Comparison of ENCODE assay signal across 20 cellular contexts in the genomic region with DNA sequence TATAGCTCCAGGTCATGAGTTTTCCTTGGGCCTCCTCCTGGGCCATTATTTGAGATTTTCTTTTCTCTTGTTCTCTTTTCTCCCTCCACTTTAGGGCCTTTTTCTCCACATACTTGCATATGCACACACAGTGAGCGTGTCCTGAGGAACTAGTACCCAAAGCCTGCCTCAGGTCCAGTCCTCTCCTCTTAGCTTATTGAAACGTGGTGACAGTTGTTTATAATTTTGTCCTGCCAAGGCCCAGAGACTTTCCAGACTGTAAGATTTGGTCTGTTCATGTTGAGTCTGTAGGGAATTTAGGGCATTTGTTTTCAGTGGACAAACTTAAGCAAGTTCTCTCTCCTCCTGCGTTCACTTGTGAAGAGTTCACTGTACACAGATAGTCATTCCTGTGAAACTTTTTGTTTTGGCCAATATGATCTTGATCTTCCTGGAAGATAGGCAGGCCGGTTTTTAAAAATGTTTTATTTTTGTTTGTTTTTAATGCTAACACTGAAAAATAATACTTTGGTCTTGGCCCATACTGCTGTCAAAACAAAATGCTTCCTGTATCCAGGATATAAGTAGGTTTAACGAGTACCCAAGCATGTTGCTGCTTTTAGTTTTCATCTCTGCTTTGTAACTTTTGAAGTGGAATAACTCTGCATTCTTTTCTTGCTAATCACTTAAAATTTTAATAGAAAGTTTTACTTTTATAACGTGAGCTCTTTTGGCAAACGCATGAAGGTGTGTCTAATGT. TPM values are rescaled to one million over a fixed set of nuclear protein-coding genes. Genes with fewer than 3 reads are reported as not detected.
A peak's percentile ranks its signal among the peaks of the same experiment; 100 is the strongest.
DNase-seq lines count a peak whose midpoint lies in the region; ATAC-seq and TF ChIP-seq lines count a peak whose summit lies in the region.
"Had no signal": no experiment of that assay in that cellular context is flagged by ENCODE, and none has a peak within 500 bp of the region (broad histone marks: within the 10 kb centered on the region; RNA-seq: fewer than 3 reads in every experiment).

No MANE protein-coding gene starts in this region.

- POLR2A ChIA-PET in HCT116 (lab: Charles Lee) = no interaction called here
- POLR2A ChIA-PET in naive thymus-derived CD4-positive, alpha-beta T cell (lab: Charles Lee) = interaction anchor here (0.7 kb wide), 1 partner anchor 1014 kb away, joined by 3 read pairs; no protein-coding TSS in a partner anchor

- TF ChIP-seq CTCF in HCT116 (IDR thresholded peaks at IDR 0.05 in 2 of 3, conservative IDR thresholded peaks at IDR 0.05 in 1 of 3; ENCODE audit: borderline replicate concordance in 1 of 3, insufficient read depth in 1 of 3, low read depth in 2 of 3, low read length in 2 of 3) = no peak
- no peak for TF ChIP-seq CTCF in stomach (IDR thresholded peaks at IDR 0.05)
- no peak for TF ChIP-seq CTCF in dorsolateral prefrontal cortex (IDR thresholded peaks at IDR 0.05 in 54 of 56, conservative IDR thresholded peaks at IDR 0.05 in 2 of 56; ENCODE audit: low read depth in 1 of 56, partially characterized antibody in 56 of 56)

- no peak overlapping the region for H3K27ac Mint-ChIP-seq in naive thymus-derived CD4-positive, alpha-beta T cell
- H3K27ac Mint-ChIP-seq: activated naive CD4-positive, alpha-beta T cell treated with anti-CD3 and anti-CD28 coated beads, Interleukin-2, amount 10 ng/mL, durations not matched to agents 7 days and 5 days; endodermal cell; memory B cell had no signal

- 52% methylated on average over 3 of the region's 7 CpGs for WGBS in mesenchymal stem cell
- 43 to 61% (median 56%) methylated on average over 7 of the region's 7 CpGs for WGBS in stomach, 5 donors

- CTCF ChIA-PET in HCT116 (lab: Charles Lee) = no interaction called here
- CTCF ChIA-PET in naive thymus-derived CD4-positive, alpha-beta T cell (lab: Charles Lee) = no interaction called here

- no peak overlapping the region for H4K91ac ChIP-seq in mesenchymal stem cell (ENCODE audit: low read length)

- peaks cover 34% of the 10 kb centered on the region for H3K79me1 ChIP-seq in mesenchymal stem cell (replicated peaks; ENCODE audit: low read length, poor library complexity, severe bottlenecking)

- H3K27me3 Mint-ChIP-seq in naive thymus-derived CD4-positive, alpha-beta T cell = peaks cover 0 to 3% (median 0%) of the 10 kb centered on the region in 5 donors
- H3K27me3 Mint-ChIP-seq: activated naive CD4-positive, alpha-beta T cell treated with anti-CD3 and anti-CD28 coated beads, Interleukin-2, amount 10 ng/mL, durations not matched to agents 7 days and 5 days; memory B cell had no signal

- H2BK5ac ChIP-seq in mesenchymal stem cell (ENCODE audit: low read depth, low read length, poor library complexity, severe bottlenecking) = no peak overlapping the region

- intact Hi-C loops in HCT116 (cut with micrococcal nuclease) (no loop called here), stomach (cut with DNase I; ENCODE audit: low total_unique reads) (no loop called here), dorsolateral prefrontal cortex (cut with DNase I) (no loop called here)
- intact Hi-C loops in naive thymus-derived CD4-positive, alpha-beta T cell (cut with micrococcal nuclease) = no loop called here

- H3K36me3 Mint-ChIP-seq in naive thymus-derived CD4-positive, alpha-beta T cell = peaks cover 0 to 5% (median 0%) of the 10 kb centered on the region in 5 donors
- H3K36me3 Mint-ChIP-seq: activated naive CD4-positive, alpha-beta T cell treated with anti-CD3 and anti-CD28 coated beads, Interleukin-2, amount 10 ng/mL, durations not matched to agents 7 days and 5 days; memory B cell had no signal

- RAD21 ChIA-PET in HCT116 (lab: Charles Lee; ENCODE audit: low non-redundant PET in 1 of 2, low total read pairs in 2 of 2, uncharacterized antibody in 2 of 2, unreplicated experiment in 2 of 2) = no interaction called here

- no peak overlapping the region for H2BK12ac ChIP-seq in mesenchymal stem cell (ENCODE audit: low read length in 2 of 2)

- no peak for TF ChIP-seq RAD21 in HCT116 (IDR thresholded peaks at IDR 0.05; ENCODE audit: low read depth)

- H3K4me1 ChIP-seq in HCT116 (ENCODE audit: control insufficient read depth in 1 of 2, insufficient read depth in 2 of 2, low read length in 2 of 2) (peaks cover 27 to 37% of the 10 kb centered on the region in 2 experiments), mesenchymal stem cell (ENCODE audit: control insufficient read depth, insufficient read depth, low read depth, low read length) (peaks cover 8% of the 10 kb centered on the region), stomach (peaks cover 12 to 77% (median 48%) of the 10 kb centered on the region in 4 donors)
- no peaks in the 10 kb centered on the region for H3K4me1 ChIP-seq in naive thymus-derived CD4-positive, alpha-beta T cell (ENCODE audit: control insufficient read depth in 2 of 2, insufficient read depth in 2 of 2, low read length in 2 of 2)

- H3K36me3 ChIP-seq in HCT116 (ENCODE audit: control insufficient read depth in 1 of 2, insufficient read depth in 2 of 2, low read length in 2 of 2) (no peaks in the 10 kb centered on the region), mesenchymal stem cell (ENCODE audit: control insufficient read depth in 1 of 2, insufficient read depth in 2 of 2, low read depth in 1 of 2, low read length in 2 of 2) (no peaks in the 10 kb centered on the region), stomach (no peaks in the 10 kb centered on the region)
- H3K36me3 ChIP-seq in naive thymus-derived CD4-positive, alpha-beta T cell (ENCODE audit: control insufficient read depth in 2 of 3, insufficient read depth in 3 of 3, low read length in 3 of 3) = no peaks in the 10 kb centered on the region

- peaks cover 85% of the 10 kb centered on the region for H3K79me2 ChIP-seq in HCT116 (ENCODE audit: insufficient read depth, low read length)

- H2AK5ac ChIP-seq in mesenchymal stem cell (ENCODE audit: low read length, severe bottlenecking) = no peak overlapping the region

- H3K9ac ChIP-seq in HCT116 (ENCODE audit: low read length) (no peak overlapping the region), mesenchymal stem cell (ENCODE audit: low read length) (peak overlapping the region; percentile 33)

- H3K14ac ChIP-seq in mesenchymal stem cell (ENCODE audit: low read length in 2 of 2) = no peak overlapping the region

- peaks cover 0 to 5% (median 0%) of the 10 kb centered on the region in 11 donors for H3K9me3 Mint-ChIP-seq in naive thymus-derived CD4-positive, alpha-beta T cell
- H3K9me3 Mint-ChIP-seq: activated naive CD4-positive, alpha-beta T cell treated with anti-CD3 and anti-CD28 coated beads, Interleukin-2, amount 10 ng/mL, durations not matched to agents 7 days and 5 days; endodermal cell had no signal

- no peak overlapping the region for H4K8ac ChIP-seq in mesenchymal stem cell (ENCODE audit: low read length)

- TF ChIP-seq EP300 in stomach (IDR thresholded peaks at IDR 0.05) = no peak

- peak overlapping the region; percentile 7; the same call in 1 of the 2 replicates for H3K27ac ChIP-seq in HCT116 (ENCODE audit: low read depth, low read length)
- peak overlapping the region; percentile 9 for H3K27ac ChIP-seq in caudate nucleus (ENCODE audit: low read depth, low read length)
- no peak overlapping the region for H3K27ac ChIP-seq in mesenchymal stem cell (ENCODE audit: low read length, poor library complexity, severe bottlenecking)
- peak overlapping the region in 3 of 5 donors; percentile 26 to 53 (median 43) for H3K27ac ChIP-seq in stomach
- peak overlapping the region in 23 of 59 donors; percentile 8 to 55 (median 31) for H3K27ac ChIP-seq in dorsolateral prefrontal cortex
- no peak overlapping the region for H3K27ac ChIP-seq in naive thymus-derived CD4-positive, alpha-beta T cell (ENCODE audit: low read depth, low read length)

- no peak overlapping the region for H2BK15ac ChIP-seq in mesenchymal stem cell (ENCODE audit: low read depth, poor library complexity, severe bottlenecking)

- no peak for ATAC-seq in HCT116
- ATAC-seq in naive thymus-derived CD4-positive, alpha-beta T cell = no peak
- ATAC-seq: K562 had no signal

- peaks cover 0 to 10% (median 5%) of the 10 kb centered on the region in 7 donors for H3K4me1 Mint-ChIP-seq in naive thymus-derived CD4-positive, alpha-beta T cell
- H3K4me1 Mint-ChIP-seq: activated naive CD4-positive, alpha-beta T cell treated with anti-CD3 and anti-CD28 coated beads, Interleukin-2, amount 10 ng/mL, durations not matched to agents 7 days and 5 days had no signal

- BruUV-seq in HCT116 (replicated peaks; lab: Mats Ljungman, UMichigan) = no TSS peak

- no peaks in the 10 kb centered on the region for H3K9me3 ChIP-seq in HCT116 (ENCODE audit: control insufficient read depth in 1 of 2, insufficient read depth in 1 of 2, low read depth in 1 of 2, low read length in 2 of 2)
- no peaks in the 10 kb centered on the region for H3K9me3 ChIP-seq in mesenchymal stem cell (ENCODE audit: control insufficient read depth, low read length)
- H3K9me3 ChIP-seq in stomach = no peaks in the 10 kb centered on the region
- no peaks in the 10 kb centered on the region for H3K9me3 ChIP-seq in naive thymus-derived CD4-positive, alpha-beta T cell (ENCODE audit: control insufficient read depth in 2 of 3, low read length in 3 of 3)

- no peak overlapping the region for H3K4me3 Mint-ChIP-seq in naive thymus-derived CD4-positive, alpha-beta T cell
- H3K4me3 Mint-ChIP-seq: activated naive CD4-positive, alpha-beta T cell treated with anti-CD3 and anti-CD28 coated beads, Interleukin-2, amount 10 ng/mL, durations not matched to agents 7 days and 5 days; endodermal cell; memory B cell had no signal

- H4K20me1 ChIP-seq in HCT116 (ENCODE audit: insufficient read depth) = no peaks in the 10 kb centered on the region

- TF ChIP-seq POLR2A in HCT116 (IDR thresholded peaks at IDR 0.05; ENCODE audit: borderline replicate concordance, extremely low read depth, insufficient read depth, insufficient read length) (no peak), stomach (IDR thresholded peaks at IDR 0.05) (no peak)

- H3K4me3 ChIP-seq in HCT116 (replicated peaks in 1 of 2; ENCODE audit: low read depth in 1 of 2, low read length in 2 of 2) (no peak overlapping the region), mesenchymal stem cell (ENCODE audit: insufficient read depth in 1 of 2, low read depth in 1 of 2, low read length in 2 of 2) (no peak overlapping the region), stomach (no peak overlapping the region), dorsolateral prefrontal cortex (no peak overlapping the region)
- no peak overlapping the region for H3K4me3 ChIP-seq in naive thymus-derived CD4-positive, alpha-beta T cell (ENCODE audit: low read length)
- H3K4me3 ChIP-seq: K562 had no signal

- H3K23ac ChIP-seq in mesenchymal stem cell (ENCODE audit: low read length in 2 of 2) = no peak overlapping the region

- H3K9me2 ChIP-seq in HCT116 (ENCODE audit: insufficient read depth) = no peaks in the 10 kb centered on the region

- H3K4ac ChIP-seq in mesenchymal stem cell (ENCODE audit: low read depth in 1 of 2, low read length in 2 of 2) = no peak overlapping the region

- H2AFZ ChIP-seq in HCT116 (ENCODE audit: low read depth, low read length, poor library complexity, severe bottlenecking) (no peak overlapping the region), mesenchymal stem cell (ENCODE audit: low read depth, low read length) (no peak overlapping the region)

- no peaks in the 10 kb centered on the region for H3K27me3 ChIP-seq in HCT116 (ENCODE audit: insufficient read depth, low read length)
- no peaks in the 10 kb centered on the region for H3K27me3 ChIP-seq in mesenchymal stem cell (ENCODE audit: control insufficient read depth in 1 of 2, insufficient read depth in 1 of 2, low read length in 2 of 2)
- H3K27me3 ChIP-seq in stomach = no peaks in the 10 kb centered on the region
- H3K27me3 ChIP-seq in dorsolateral prefrontal cortex = no peaks in the 10 kb centered on the region
- no peaks in the 10 kb centered on the region for H3K27me3 ChIP-seq in naive thymus-derived CD4-positive, alpha-beta T cell (ENCODE audit: control insufficient read depth in 2 of 2, insufficient read depth in 2 of 2, low read length in 2 of 2)

- H3K4me2 ChIP-seq in HCT116 (ENCODE audit: low read length) (no peak overlapping the region), mesenchymal stem cell (ENCODE audit: low read length, poor library complexity, severe bottlenecking) (no peak overlapping the region)

- H3K18ac ChIP-seq in mesenchymal stem cell (ENCODE audit: low read depth in 1 of 2, low read length in 2 of 2) = no peak overlapping the region

- no peak overlapping the region for H2BK120ac ChIP-seq in mesenchymal stem cell (ENCODE audit: low read depth, low read length)

- DNase-seq in HCT116 (ENCODE audit: low read depth, low spot score) (no peak), caudate nucleus (lab: John Stamatoyannopoulos, UW) (no peak), mesenchymal stem cell (peak; percentile 39), stomach (no peak), NCI-H1092 treated with DMSO at 0.1 percent for 48 hours (lab: John Stamatoyannopoulos, UW) (no peak), dorsolateral prefrontal cortex (no peak)
- DNase-seq in central memory CD4-positive, alpha-beta T cell = no peak
- DNase-seq in naive thymus-derived CD4-positive, alpha-beta T cell = no peak
- DNase-seq: activated CD8-positive, alpha-beta memory T cell treated with anti-CD3 and anti-CD28 coated beads, Interleukin-2, amount 50 U/mL, for 48 hours; activated naive CD4-positive, alpha-beta T cell treated with anti-CD3 and anti-CD28 coated beads, Interleukin-2, amount 10 ng/mL, durations not matched to agents 7 days and 5 days; endodermal cell; foreskin melanocyte; GF-D8; NCI-H226; NK-92 treated with Interleukin-12 subunit alpha and Interleukin-12 subunit beta, amount 100 ng/mL, for 24 hours; Right ventricle myocardium superior; stimulated activated CD4-positive, alpha-beta T cell treated with anti-CD3 and anti-CD28 coated beads, Interleukin-12 subunit alpha, Interleukin-12 subunit beta, amount 100 ng/mL, for 4 hours; stimulated activated naive CD4-positive, alpha-beta T cell had no signal

RNA-seq across cellular contexts. Expression of a gene that starts 20.7 kb away (rescaled TPM):
- 19.8 TPM for total RNA-seq in HCT116 (2021; ENCODE audit: unreplicated experiment)
- polyA plus RNA-seq in HCT116 (2012) = 10.9 and 11.9 TPM in 2 replicates
- polyA plus RNA-seq in mesenchymal stem cell (2013, experiment 1 of 2) = 3.4 TPM
- 3.2 TPM for polyA plus RNA-seq in mesenchymal stem cell (2013, experiment 2 of 2)
- 10 to 100 TPM in 3 of 5 donors, 1 to 10 TPM in 2; 2.9 to 50.4 (median 35.1) TPM for total RNA-seq in stomach
- 10 to 100 TPM in 2 of 3 donors, 1 to 10 TPM in 1; 6.7 to 12.2 (median 12.2) TPM for polyA plus RNA-seq in stomach
- total RNA-seq in dorsolateral prefrontal cortex = 10 to 100 TPM in 112 of 120 experiments, 1 to 10 TPM in 8; 5.4 to 73.2 (median 19.4) TPM
- 1 to 10 TPM; 1.2 to 3.6 (median 3.4) TPM for total RNA-seq in naive thymus-derived CD4-positive, alpha-beta T cell
- polyA plus RNA-seq in naive thymus-derived CD4-positive, alpha-beta T cell = 1 to 10 TPM; 1.2 to 2.0 TPM
- total RNA-seq: K562 had no signal
- polyA plus RNA-seq: K562 had no signal

Comparison
In these comparisons a context has a peak if more than half of its experiments do, and no peak if none do; other contexts are left out.
1. H3K27ac ChIP-seq: peak in HCT116 (single experiment), caudate nucleus (single experiment) and stomach (3 of 5); none in mesenchymal stem cell (single experiment) and naive thymus-derived CD4-positive, alpha-beta T cell (single experiment).